Comparison of ENCODE assay signal across 8 cellular contexts in genomic region chr5:65102826-65103673, GRCh38.
DNase-seq lines count a peak whose midpoint lies in the region; ATAC-seq and TF ChIP-seq lines count a peak whose summit lies in the region.

No MANE protein-coding gene starts in this region.

- peaks cover 42% of the 10 kb centered on the region for H3K27me3 Mint-ChIP-seq in T-helper 1 cell treated with Interleukin-12 subunit alpha and Interleukin-12 subunit beta and Interleukin-4 antibody, amounts not matched to agents 30 μg/mL and 1 μg/mL, for 36 hours (ENCODE audit: low read depth)

- H3K4me3 Mint-ChIP-seq in T-helper 1 cell treated with Interleukin-12 subunit alpha and Interleukin-12 subunit beta and Interleukin-4 antibody, amounts not matched to agents 30 μg/mL and 1 μg/mL, for 36 hours = peak overlapping the region; percentile 85

- H3K27me3 ChIP-seq in skeletal muscle satellite cell (ENCODE audit: control insufficient read depth, insufficient read depth, low read length) = no peaks in the 10 kb centered on the region

- ATAC-seq in GM21723 (IDR thresholded peaks at IDR 0.05; ENCODE audit: unreplicated experiment) = peak; percentile 80

- H3K4me1 Mint-ChIP-seq in T-helper 1 cell treated with Interleukin-12 subunit alpha and Interleukin-12 subunit beta and Interleukin-4 antibody, amounts not matched to agents 30 μg/mL and 1 μg/mL, for 36 hours (ENCODE audit: low read depth) = peaks cover 35% of the 10 kb centered on the region

- H3K36me3 Mint-ChIP-seq in T-helper 1 cell treated with Interleukin-12 subunit alpha and Interleukin-12 subunit beta and Interleukin-4 antibody, amounts not matched to agents 30 μg/mL and 1 μg/mL, for 36 hours (ENCODE audit: low read depth) = no peaks in the 10 kb centered on the region

- H3K27ac Mint-ChIP-seq in T-helper 1 cell treated with Interleukin-12 subunit alpha and Interleukin-12 subunit beta and Interleukin-4 antibody, amounts not matched to agents 30 μg/mL and 1 μg/mL, for 36 hours = peak overlapping the region; percentile 76

- no peaks in the 10 kb centered on the region for H3K9me3 ChIP-seq in skeletal muscle satellite cell (replicated peaks; ENCODE audit: low read length)

- in situ Hi-C loops in astrocyte of the cerebellum (cut with HindIII; ENCODE audit: low sequenced_read_pairs) = loop anchor here (5.0 to 25.0 kb wide), 2 partner anchors 291 to 379 kb away; partner anchors contain the start of gene ADAMTS6

- peaks cover 27% of the 10 kb centered on the region for H3K4me1 ChIP-seq in skeletal muscle satellite cell (ENCODE audit: control insufficient read depth, insufficient read depth, low read length)

- peak; percentile 30 for TF ChIP-seq CTCF in astrocyte of the cerebellum (IDR thresholded peaks at IDR 0.05; ENCODE audit: low read depth, low read length, missing control alignments)

- DNase-seq in Daoy (ENCODE audit: low read depth) = peak; percentile 75
- DNase-seq in LoVo (ENCODE audit: low spot score) = peak; percentile 59
- DNase-seq in astrocyte of the cerebellum (ENCODE audit: low read depth) = peak; percentile 37
- DNase-seq in hypothalamus (lab: John Stamatoyannopoulos, UW) = peak in 37 of 51 donors; percentile 4 to 70 (median 36)
- no peak for DNase-seq in cerebellar nuclear complex (lab: John Stamatoyannopoulos, UW)

- peak overlapping the region; percentile 87 for H3K9ac ChIP-seq in skeletal muscle satellite cell (ENCODE audit: low read depth, low read length)

- H3K36me3 ChIP-seq in skeletal muscle satellite cell (ENCODE audit: insufficient read depth, low read length) = no peaks in the 10 kb centered on the region

- H3K4me3 ChIP-seq in astrocyte of the cerebellum (ENCODE audit: low read depth, low read length) = peak overlapping the region; percentile 42
- peak overlapping the region; percentile 68 for H3K4me3 ChIP-seq in skeletal muscle satellite cell (ENCODE audit: low read length)

- peak overlapping the region; percentile 82 for H3K4me2 ChIP-seq in skeletal muscle satellite cell (ENCODE audit: low read length)

- no peaks in the 10 kb centered on the region for H3K9me3 Mint-ChIP-seq in T-helper 1 cell treated with Interleukin-12 subunit alpha and Interleukin-12 subunit beta and Interleukin-4 antibody, amounts not matched to agents 30 μg/mL and 1 μg/mL, for 36 hours

Comparison
In these comparisons a context has a peak if more than half of its experiments do, and no peak if none do; other contexts are left out.
1. DNase-seq: peak in Daoy (single experiment), LoVo (single experiment), astrocyte of the cerebellum (single experiment) and hypothalamus (37 of 51); none in cerebellar nuclear complex (0 of 2).